In the genomic region with DNA sequence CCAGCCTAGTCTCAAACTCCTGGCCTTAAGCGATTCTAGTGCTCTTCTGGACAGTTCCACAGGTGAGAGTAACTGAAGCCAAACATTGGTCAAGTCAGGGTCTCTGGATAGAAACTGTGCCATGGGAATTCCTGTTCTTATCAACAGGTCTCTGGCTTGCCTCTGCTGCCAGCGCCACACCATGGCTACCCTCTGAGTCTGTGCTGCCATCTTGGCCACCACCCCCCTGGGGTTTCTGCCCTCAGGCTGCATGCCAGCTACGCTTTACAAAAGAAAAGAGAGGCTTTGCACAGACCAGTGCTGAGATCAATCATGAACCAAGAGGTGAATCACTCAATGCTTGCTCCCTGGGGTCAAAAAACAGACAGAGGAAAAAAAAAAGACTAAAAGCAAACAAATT, we compare ENCODE assay signal across 27 cellular contexts.
"Had no signal": no experiment of that assay in that cellular context is flagged by ENCODE, and none has a peak within 500 bp of the region (broad histone marks: within the 10 kb centered on the region; RNA-seq: fewer than 3 reads in every experiment).

No MANE protein-coding gene starts in this region.

- H3K36me3 Mint-ChIP-seq: activated CD8-positive, alpha-beta memory T cell treated with anti-CD3 and anti-CD28 coated beads, Interleukin-2, amount 10 ng/mL, durations not matched to agents 7 days and 5 days; activated naive CD4-positive, alpha-beta T cell treated with anti-CD3 and anti-CD28 coated beads, Interleukin-2, amount 50 U/mL, for 72 hours; mesothelial cell of epicardium; naive B cell; stimulated activated naive B cell treated with anti-CD40 and anti-IgM and Interleukin-4, amounts not matched to agents 10 μg/mL and 1 μg/mL and 100 μg/mL, for 72 hours had no signal

- H3K27me3 ChIP-seq: colonic mucosa, dorsolateral prefrontal cortex, gastrocnemius medialis, hepatocyte, ovary, sigmoid colon, stomach, suprapubic skin, tibial nerve had no signal

- ATAC-seq: activated CD8-positive, alpha-beta memory T cell treated with anti-CD3 and anti-CD28 coated beads, Interleukin-2, amount 10 ng/mL, durations not matched to agents 7 days and 5 days; activated CD8-positive, alpha-beta T cell treated with anti-CD3 and anti-CD28 coated beads, Interleukin-2, amount 10 ng/mL, durations not matched to agents 7 days and 5 days; activated naive CD4-positive, alpha-beta T cell treated with anti-CD3 and anti-CD28 coated beads, Interleukin-2, amount 50 U/mL, for 72 hours; gastrocnemius medialis; stimulated activated naive B cell treated with anti-CD40 and anti-IgM and Interleukin-4, amounts not matched to agents 10 μg/mL and 1 μg/mL and 100 μg/mL, for 72 hours had no signal

- H3K27ac Mint-ChIP-seq: activated B cell treated with CpG ODN at 0.5 μM for 24 hours; activated CD8-positive, alpha-beta memory T cell treated with anti-CD3 and anti-CD28 coated beads, Interleukin-2, amount 10 ng/mL, durations not matched to agents 7 days and 5 days; activated CD8-positive, alpha-beta T cell treated with anti-CD3 and anti-CD28 coated beads, Interleukin-2, amount 10 ng/mL, durations not matched to agents 7 days and 5 days; activated naive CD4-positive, alpha-beta T cell treated with anti-CD3 and anti-CD28 coated beads, Interleukin-2, amount 50 U/mL, for 72 hours; activated T-helper 2 cell treated with anti-CD3 and anti-CD28 coated beads, Interferon-gamma antibody, Interleukin-2, Interleukin-4, amounts not matched to agents 10 μg/mL and 5 μg/mL and 100 μg/mL, durations not matched to agents 14 hours and 24 hours and 36 hours; mesothelial cell of epicardium; nephron progenitor cell; stimulated activated naive B cell treated with anti-CD40 and anti-IgM and Interleukin-4, amounts not matched to agents 10 μg/mL and 1 μg/mL and 100 μg/mL, for 72 hours had no signal

- H3K4me1 Mint-ChIP-seq: activated B cell treated with CpG ODN at 0.5 μM for 24 hours; activated CD8-positive, alpha-beta memory T cell treated with anti-CD3 and anti-CD28 coated beads, Interleukin-2, amount 10 ng/mL, durations not matched to agents 7 days and 5 days; mesothelial cell of epicardium; naive B cell; nephron progenitor cell; stimulated activated naive B cell treated with anti-CD40 and anti-IgM and Interleukin-4, amounts not matched to agents 10 μg/mL and 1 μg/mL and 100 μg/mL, for 72 hours had no signal

- H3K9me3 ChIP-seq: colonic mucosa, gastrocnemius medialis, ovary, prostate gland, sigmoid colon, stomach, suprapubic skin, tibial nerve had no signal

- H3K36me3 ChIP-seq: colonic mucosa, gastrocnemius medialis, ovary, prostate gland, sigmoid colon, stomach, suprapubic skin, tibial nerve had no signal

- DNase-seq: activated B cell treated with CpG ODN at 0.5 μM for 24 hours; activated CD4-positive, alpha-beta T cell treated with anti-CD3 and anti-CD28 coated beads, Interleukin-2, amount 50 U/mL, for 1 hour; activated CD8-positive, alpha-beta memory T cell treated with anti-CD3 and anti-CD28 coated beads, Interleukin-2, amount 10 ng/mL, durations not matched to agents 7 days and 5 days; activated CD8-positive, alpha-beta T cell treated with anti-CD3 and anti-CD28 coated beads, Interleukin-2, amount 10 ng/mL, durations not matched to agents 7 days and 5 days; activated naive CD4-positive, alpha-beta T cell; activated T-cell treated with anti-CD3 and anti-CD28 coated beads, Interleukin-2, amount 50 U/mL, for 48 hours; colonic mucosa; effector memory CD4-positive, alpha-beta T cell; gastrocnemius medialis; glutamatergic neuron; islet precursor cell; naive B cell; nephron progenitor cell; ovary; small intestine; stimulated activated CD4-positive, alpha-beta T cell treated with anti-CD3 and anti-CD28 coated beads, Interleukin-1b, Interleukin-23, amount 100 ng/mL, for 48 hours; stimulated activated naive B cell treated with anti-CD40 and anti-IgM and Interleukin-4, amounts not matched to agents 10 μg/mL and 1 μg/mL and 100 μg/mL, for 72 hours; stomach had no signal

- H3K27ac ChIP-seq: colonic mucosa, dorsolateral prefrontal cortex, gastrocnemius medialis, hepatocyte, ovary, prostate gland, sigmoid colon, stomach, suprapubic skin, tibial nerve had no signal

- H3K9me3 Mint-ChIP-seq: activated B cell treated with CpG ODN at 0.5 μM for 24 hours; activated naive CD4-positive, alpha-beta T cell treated with anti-CD3 and anti-CD28 coated beads, Interleukin-2, amount 50 U/mL, for 72 hours; activated T-helper 2 cell treated with anti-CD3 and anti-CD28 coated beads, Interferon-gamma antibody, Interleukin-2, Interleukin-4, amounts not matched to agents 10 μg/mL and 5 μg/mL and 100 μg/mL, durations not matched to agents 14 hours and 24 hours and 36 hours; mesothelial cell of epicardium; naive B cell; nephron progenitor cell; stimulated activated naive B cell treated with anti-CD40 and anti-IgM and Interleukin-4, amounts not matched to agents 10 μg/mL and 1 μg/mL and 100 μg/mL, for 72 hours had no signal

- H3K4me3 ChIP-seq: colonic mucosa, dorsolateral prefrontal cortex, gastrocnemius medialis, hepatocyte, ovary, prostate gland, sigmoid colon, stomach, suprapubic skin, tibial nerve had no signal

- H3K4me1 ChIP-seq: colonic mucosa, prostate gland, sigmoid colon, stomach, suprapubic skin, tibial nerve had no signal

- H3K4me3 Mint-ChIP-seq: activated B cell treated with CpG ODN at 0.5 μM for 24 hours; activated CD8-positive, alpha-beta memory T cell treated with anti-CD3 and anti-CD28 coated beads, Interleukin-2, amount 10 ng/mL, durations not matched to agents 7 days and 5 days; activated CD8-positive, alpha-beta T cell treated with anti-CD3 and anti-CD28 coated beads, Interleukin-2, amount 10 ng/mL, durations not matched to agents 7 days and 5 days; mesothelial cell of epicardium; naive B cell; nephron progenitor cell; stimulated activated naive B cell treated with anti-CD40 and anti-IgM and Interleukin-4, amounts not matched to agents 10 μg/mL and 1 μg/mL and 100 μg/mL, for 72 hours had no signal
